In genomic region chr3:42681361-42682038, GRCh38 we compare ENCODE assay signal across 1 cellular context.
TF ChIP-seq lines count a peak whose summit lies in the region.

No MANE protein-coding gene starts in this region.

TF ChIP-seq in K562, 482 proteins besides CTCF, POLR2A, EP300 and RAD21:
- no peak for TF ChIP-seq ZNF740 (CRISPR knock-in tag; IDR thresholded peaks at IDR 0.05)
- TF ChIP-seq ZNF740 (tag; IDR thresholded peaks at IDR 0.05): no peak
- TF ChIP-seq NELFE (IDR thresholded peaks at IDR 0.05; ENCODE audit: insufficient read depth, insufficient read length): no peak
- TF ChIP-seq ARID3B (CRISPR knock-in tag; IDR thresholded peaks at IDR 0.05; ENCODE audit: borderline replicate concordance): no peak
- no peak for TF ChIP-seq ARNT (IDR thresholded peaks at IDR 0.05)
- no peak for TF ChIP-seq ELF2 (CRISPR knock-in tag; IDR thresholded peaks at IDR 0.05)
- TF ChIP-seq CBFA2T3 (IDR thresholded peaks at IDR 0.05): no peak
- no peak for TF ChIP-seq GABPB1 (CRISPR knock-in tag; IDR thresholded peaks at IDR 0.05)
- TF ChIP-seq LEF1 (IDR thresholded peaks at IDR 0.05): no peak
- TF ChIP-seq PHTF2 (CRISPR knock-in tag; IDR thresholded peaks at IDR 0.05): no peak
- TF ChIP-seq MAFK (IDR thresholded peaks at IDR 0.05; ENCODE audit: low read length): no peak
- no peak for TF ChIP-seq ARHGAP35 (IDR thresholded peaks at IDR 0.05; ENCODE audit: partially characterized antibody)
- TF ChIP-seq CREB3L1 (IDR thresholded peaks at IDR 0.05; ENCODE audit: borderline replicate concordance, low read depth): no peak
- no peak for TF ChIP-seq NFE2L1 (tag; IDR thresholded peaks at IDR 0.05; ENCODE audit: borderline replicate concordance, low read depth)
- TF ChIP-seq SRSF1 (IDR thresholded peaks at IDR 0.05; ENCODE audit: low read depth, low read length): no peak
- no peak for TF ChIP-seq GABPA (tag; conservative IDR thresholded peaks at IDR 0.05; ENCODE audit: low read depth)
- TF ChIP-seq KAT8 (IDR thresholded peaks at IDR 0.05; ENCODE audit: low read depth): no peak
- TF ChIP-seq ESRRB (CRISPR knock-in tag; IDR thresholded peaks at IDR 0.05; ENCODE audit: borderline replicate concordance): no peak
